Comparison of ENCODE assay signal across 11 cellular contexts in genomic region chr17:43018008-43018853, GRCh38. TPM values are rescaled to one million over a fixed set of nuclear protein-coding genes. Genes with fewer than 3 reads are reported as not detected.
DNase-seq lines count a peak whose midpoint lies in the region; ATAC-seq, FAIRE-seq and TF ChIP-seq lines count a peak whose summit lies in the region.
"Had no signal": no experiment of that assay in that cellular context is flagged by ENCODE, and none has a peak within 500 bp of the region (broad histone marks: within the 10 kb centered on the region; RNA-seq: fewer than 3 reads in every experiment).

No MANE protein-coding gene starts in this region.

- FAIRE-seq in GM12892 (lab: Jason Lieb, UNC) (peak; percentile 58), kidney (lab: Jason Lieb, UNC) (no peak)
- FAIRE-seq: colon had no signal

- no peaks in the 10 kb centered on the region for H3K9me3 ChIP-seq in BE2C
- no peaks in the 10 kb centered on the region for H3K9me3 ChIP-seq in kidney (ENCODE audit: control insufficient read depth in 1 of 2, low read length in 2 of 2)

- no peak overlapping the region for H3K9ac ChIP-seq in kidney (ENCODE audit: low read length in 2 of 2)

- ATAC-seq in WTC11 (0 out of 2 replicates have a peak, but pooled peaks have one; percentile 2), GM21390 (IDR thresholded peaks at IDR 0.05; ENCODE audit: unreplicated experiment) (no peak), HG03342 (IDR thresholded peaks at IDR 0.05; ENCODE audit: unreplicated experiment) (no peak), HG02938 (IDR thresholded peaks at IDR 0.05; ENCODE audit: unreplicated experiment) (no peak)
- ATAC-seq: Panc1 had no signal

- TF ChIP-seq POLR2A in GM12892 (IDR thresholded peaks at IDR 0.05; ENCODE audit: low read depth, low read length), result peak; percentile 9; the same call in 1 of the 2 replicates

- H3K4me3 ChIP-seq in BE2C (ENCODE audit: low read depth, low read length) (peak overlapping the region; percentile 19; the same call in 1 of the 2 replicates), kidney (ENCODE audit: low read length in 2 of 2) (no peak overlapping the region)
- H3K4me3 ChIP-seq: skin epidermis had no signal

- CTCF ChIA-PET in WTC11 (lab: Charles Lee), result interaction anchor here (1.6 kb wide), 1 partner anchor 20 kb away, joined by 6 read pairs; the partner anchor contains the start of gene RPL27

- H3K27ac Mint-ChIP-seq in WTC11, result no peak overlapping the region

- POLR2A ChIA-PET in WTC11 (lab: Charles Lee), result no interaction called here

- H3K27me3 Mint-ChIP-seq in WTC11 (ENCODE audit: low read depth), result no peaks in the 10 kb centered on the region

- no peak overlapping the region for H3K4me3 Mint-ChIP-seq in WTC11

- H3K27ac ChIP-seq in kidney (ENCODE audit: low read depth in 2 of 2, low read length in 2 of 2), result peak overlapping the region in 1 of 2 donors; percentile 11

- no peaks in the 10 kb centered on the region for H3K27me3 ChIP-seq in BE2C

- peaks cover 6% of the 10 kb centered on the region; the same call in 1 of the 2 replicates for H3K36me3 ChIP-seq in BE2C
- peaks cover 0 to 3% of the 10 kb centered on the region in 2 donors for H3K36me3 ChIP-seq in kidney (ENCODE audit: control insufficient read depth in 1 of 2, insufficient read depth in 2 of 2, low read length in 2 of 2)

- peaks cover 16% of the 10 kb centered on the region for H3K4me1 ChIP-seq in BE2C
- peaks cover 0 to 17% of the 10 kb centered on the region in 2 donors for H3K4me1 ChIP-seq in kidney (ENCODE audit: control insufficient read depth in 1 of 2, insufficient read depth in 1 of 2, low read depth in 1 of 2, low read length in 2 of 2)

- DNase-seq in BE2C (peak; percentile 89), GM12892 (ENCODE audit: insufficient read length) (no peak), WTC11 (ENCODE audit: low spot score) (no peak), kidney (peak; percentile 64), kidney glomerular epithelial cell (lab: John Stamatoyannopoulos, UW) (no peak)

- H3K36me3 Mint-ChIP-seq in WTC11, result peaks cover 25% of the 10 kb centered on the region

- intact Hi-C loops in kidney (cut with DNase I), result no loop called here

- peaks cover 42% of the 10 kb centered on the region for H3K4me1 Mint-ChIP-seq in WTC11

- TF ChIP-seq CTCF in BE2C (IDR thresholded peaks at IDR 0.05; ENCODE audit: low read depth, low read length), result no peak
- no peak for TF ChIP-seq CTCF in WTC11 (IDR thresholded peaks at IDR 0.05)
- TF ChIP-seq CTCF in kidney (IDR thresholded peaks at IDR 0.05; ENCODE audit: borderline replicate concordance, extremely low read depth, insufficient read depth), result no peak

- H3K9me3 Mint-ChIP-seq in WTC11, result no peaks in the 10 kb centered on the region

TF ChIP-seq in WTC11, 78 proteins besides CTCF, POLR2A, EP300 and RAD21 (continues in another document):
- no peak for TF ChIP-seq ATF3 (CRISPR knock-in tag; conservative IDR thresholded peaks at IDR 0.05)
- no peak for TF ChIP-seq JAZF1 (CRISPR knock-in tag; IDR thresholded peaks at IDR 0.05)
- no peak for TF ChIP-seq CREB1 (CRISPR knock-in tag; IDR thresholded peaks at IDR 0.05)
- no peak for TF ChIP-seq CREM (CRISPR knock-in tag; IDR thresholded peaks at IDR 0.05)
- TF ChIP-seq ZMAT4 (CRISPR knock-in tag; IDR thresholded peaks at IDR 0.05), result no peak
- no peak for TF ChIP-seq ZNF232 (CRISPR knock-in tag; IDR thresholded peaks at IDR 0.05)
- TF ChIP-seq NFYB (CRISPR knock-in tag; conservative IDR thresholded peaks at IDR 0.05; ENCODE audit: low read depth), result no peak
- no peak for TF ChIP-seq GTF2I (CRISPR knock-in tag; conservative IDR thresholded peaks at IDR 0.05)
- TF ChIP-seq ZNF281 (CRISPR knock-in tag; IDR thresholded peaks at IDR 0.05), result no peak
- TF ChIP-seq TEAD4 (CRISPR knock-in tag; IDR thresholded peaks at IDR 0.05), result no peak
- no peak for TF ChIP-seq HMGA2 (CRISPR knock-in tag; IDR thresholded peaks at IDR 0.05)
- TF ChIP-seq ZNF138 (CRISPR knock-in tag; conservative IDR thresholded peaks at IDR 0.05), result no peak
- TF ChIP-seq CBFB (CRISPR knock-in tag; IDR thresholded peaks at IDR 0.05; ENCODE audit: low read depth), result no peak
- no peak for TF ChIP-seq ZNF219 (CRISPR knock-in tag; IDR thresholded peaks at IDR 0.05; ENCODE audit: borderline replicate concordance)
- no peak for TF ChIP-seq IRF1 (CRISPR knock-in tag; IDR thresholded peaks at IDR 0.05)
- no peak for TF ChIP-seq ATF1 (CRISPR knock-in tag; IDR thresholded peaks at IDR 0.05)

RNA-seq across cellular contexts. Expression of gene VAT1, which starts 4.0 kb away (rescaled TPM):
- polyA plus RNA-seq in BE2C (2012; ENCODE audit: insufficient read depth, insufficient read length, low read depth), result 769 TPM
- 10.7 TPM for polyA plus RNA-seq in GM12892 (2012; ENCODE audit: missing spikeins)
- total RNA-seq in WTC11 (2021) (291 to 298 TPM (median 296 TPM) in 3 replicates), kidney (133 TPM)
- polyA plus RNA-seq in kidney (ENCODE audit: insufficient read depth, low read depth, low replicate concordance), result 119 TPM

RNA-seq across cellular contexts. Expression of gene RND2, which starts 6.8 kb away (rescaled TPM):
- 7.4 TPM for polyA plus RNA-seq in BE2C (2012; ENCODE audit: insufficient read depth, insufficient read length, low read depth)
- 0.11 TPM for polyA plus RNA-seq in GM12892 (2012; ENCODE audit: missing spikeins)
- total RNA-seq in WTC11 (2021) (46.9 to 51.8 TPM (median 50.2 TPM) in 3 replicates), kidney (0.63 TPM)
- polyA plus RNA-seq in kidney (ENCODE audit: insufficient read depth, low read depth, low replicate concordance), result 2.3 TPM

RNA-seq across cellular contexts. Expression of gene IFI35, which starts 11.6 kb away (rescaled TPM):
- polyA plus RNA-seq in BE2C (2012; ENCODE audit: insufficient read depth, insufficient read length, low read depth), result 2.2 TPM
- polyA plus RNA-seq in GM12892 (2012; ENCODE audit: missing spikeins), result 64.3 TPM
- total RNA-seq in WTC11 (2021) (3.0 to 4.7 TPM (median 3.8 TPM) in 3 replicates), kidney (41.4 TPM)
- 58.6 TPM for polyA plus RNA-seq in kidney (ENCODE audit: insufficient read depth, low read depth, low replicate concordance)

RNA-seq across cellular contexts. Expression of gene RPL27, which starts 20.0 kb away (rescaled TPM):
- 1,966 TPM for polyA plus RNA-seq in BE2C (2012; ENCODE audit: insufficient read depth, insufficient read length, low read depth)
- 5,459 TPM for polyA plus RNA-seq in GM12892 (2012; ENCODE audit: missing spikeins)
- 1,391 to 1,553 TPM (median 1,518 TPM) in 3 replicates for total RNA-seq in WTC11 (2021)
- total RNA-seq in kidney, result 759 TPM
- 1,823 TPM for polyA plus RNA-seq in kidney (ENCODE audit: insufficient read depth, low read depth, low replicate concordance)

RNA-seq across cellular contexts. Expression of gene RUNDC1, which starts 37.9 kb away (rescaled TPM):
- polyA plus RNA-seq in BE2C (2012; ENCODE audit: insufficient read depth, insufficient read length, low read depth), result 19.9 TPM
- 10.7 TPM for polyA plus RNA-seq in GM12892 (2012; ENCODE audit: missing spikeins)
- total RNA-seq in WTC11 (2021), result 12.2 to 14.2 TPM (median 12.7 TPM) in 3 replicates
- total RNA-seq in kidney, result 19.5 TPM
- 10.1 TPM for polyA plus RNA-seq in kidney (ENCODE audit: insufficient read depth, low read depth, low replicate concordance)

Comparison
In these comparisons a context has a peak if more than half of its experiments do, and no peak if none do; other contexts are left out.
1. DNase-seq: peak in BE2C (single experiment) and kidney (single experiment); none in GM12892 (single experiment), WTC11 (single experiment) and kidney glomerular epithelial cell (single experiment).
2. RNA of gene RND2, which starts 6.8 kb away (total RNA-seq): 46.9 to 51.8 TPM in WTC11; 0.63 TPM in kidney (single experiment); every median in the first group is over 10 times any median in the second.